8 cellular contexts compared by ENCODE assay signal in genomic region chr1:32817815-32818786, GRCh38. TPM values are rescaled to one million over a fixed set of nuclear protein-coding genes. Genes with fewer than 3 reads are reported as not detected.
A peak's percentile ranks its signal among the peaks of the same experiment; 100 is the strongest.
DNase-seq lines count a peak whose midpoint lies in the region; ATAC-seq, FAIRE-seq and TF ChIP-seq lines count a peak whose summit lies in the region.

No MANE protein-coding gene starts in this region.

- H3K27me3 Mint-ChIP-seq in WTC11 (ENCODE audit: low read depth): no peaks in the 10 kb centered on the region

- peaks cover 27% of the 10 kb centered on the region for H3K4me1 ChIP-seq in A549

- 4% methylated on average over 16 of the region's 51 CpGs for WGBS in A549 (ENCODE audit: missing lambda C conversion rate)

- H3K27ac Mint-ChIP-seq in WTC11: peak overlapping the region; percentile 97

- TF ChIP-seq RAD21 in A549 (conservative IDR thresholded peaks at IDR 0.05 in 1 of 2, IDR thresholded peaks at IDR 0.05 in 1 of 2): 0 out of 5 replicates have a peak, but pooled peaks of 1 of the 2 experiments have one; percentile 10

- TF ChIP-seq CTCF in A549 (IDR thresholded peaks at IDR 0.05) (no peak), WTC11 (IDR thresholded peaks at IDR 0.05) (no peak)

- H3K4me3 ChIP-seq in A549: peak overlapping the region; percentile 70

- peak overlapping the region; percentile 90 for H3K4me2 ChIP-seq in A549

- CTCF ChIA-PET in A549 (lab: Yijun Ruan, JAX): interaction anchor here (0.6 kb wide), 1 partner anchor 337 kb away, joined by 3 read pairs; no protein-coding TSS in a partner anchor
- CTCF ChIA-PET in WTC11 (lab: Charles Lee): interaction anchor here (1.1 to 1.9 kb wide), 2 partner anchors 53 to 58 kb away, joined by 3 to 5 read pairs; no protein-coding TSS in a partner anchor

- H3K9me3 ChIP-seq in A549: no peaks in the 10 kb centered on the region

- peak; percentile 38; the same call in 1 of the 2 replicates for TF ChIP-seq POLR2A in A549 (IDR thresholded peaks at IDR 0.05; ENCODE audit: low read length)

- intact Hi-C loops in left colon (cut with DNase I, micrococcal nuclease): no loop called here

- peak overlapping the region; percentile 100 for H3K4me3 Mint-ChIP-seq in WTC11

- POLR2A ChIA-PET in A549 (lab: Yijun Ruan, JAX) (interaction anchor here (0.6 kb wide), 1 partner anchor 39 kb away, joined by 3 read pairs; no protein-coding TSS in a partner anchor), WTC11 (lab: Charles Lee) (interaction anchor here (1.0 to 1.4 kb wide), 3 partner anchors 43 to 424 kb away, joined by 3 to 5 read pairs (median 4); partner anchors contain the start of gene BSDC1)

- peak overlapping the region; percentile 98 to 100 for H3K27ac ChIP-seq in A549

- H3K36me3 Mint-ChIP-seq in WTC11: peaks cover 15% of the 10 kb centered on the region

- H3K4me1 Mint-ChIP-seq in WTC11: peaks cover 42% of the 10 kb centered on the region

- DNase-seq in A549 (ENCODE audit: low read depth in 1 of 2, low spot score in 1 of 2): peak; percentile 62 to 66
- DNase-seq in NCI-H2196 (lab: John Stamatoyannopoulos, UW; ENCODE audit: unreplicated experiment): peak; percentile 75
- DNase-seq in WTC11 (ENCODE audit: low spot score): peak; percentile 80
- peak; percentile 58 for DNase-seq in dermis blood vessel endothelial cell
- DNase-seq in left colon: peak; percentile 77 to 80
- peak; percentile 34 for DNase-seq in stimulated activated CD4-positive, alpha-beta T cell treated with anti-CD3 and anti-CD28 coated beads, Interleukin-1b, Interleukin-23, amount 100 ng/mL, for 48 hours

- no peaks in the 10 kb centered on the region; the same call in 1 of the 2 replicates for H3K9me3 Mint-ChIP-seq in WTC11

- no peak for FAIRE-seq in A549 (lab: Jason Lieb, UNC)

- ATAC-seq in A549 (peak; percentile 57 to 75), GM18511 (IDR thresholded peaks at IDR 0.05; ENCODE audit: unreplicated experiment) (peak; percentile 13), HG03135 (IDR thresholded peaks at IDR 0.05; ENCODE audit: unreplicated experiment) (peak; percentile 9), WTC11 (peak; percentile 25), left colon (peak; percentile 51)

- no peak for TF ChIP-seq EP300 in A549 (IDR thresholded peaks at IDR 0.05)

TF ChIP-seq in A549, 52 proteins besides CTCF, POLR2A, EP300 and RAD21:
- TF ChIP-seq CHD4 (IDR thresholded peaks at IDR 0.05; ENCODE audit: borderline replicate concordance) (no peak), PHF8 (IDR thresholded peaks at IDR 0.05; ENCODE audit: borderline replicate concordance, low read depth) (peak; percentile 71), POLR2AphosphoS2 (conservative IDR thresholded peaks at IDR 0.05; ENCODE audit: low read length) (no peak), HDAC2 (IDR thresholded peaks at IDR 0.05) (no peak), NPAS2 (CRISPR knock-in tag; IDR thresholded peaks at IDR 0.05; ENCODE audit: borderline replicate concordance) (no peak), JUN (IDR thresholded peaks at IDR 0.05) (peak in 1 of 2 experiments; percentile 3; a peak in 2 of 5 replicates), KDM1A (IDR thresholded peaks at IDR 0.05; ENCODE audit: low read depth) (no peak), RFX5 (IDR thresholded peaks at IDR 0.05) (peak; percentile 70)
- TF ChIP-seq, protein P1, sequence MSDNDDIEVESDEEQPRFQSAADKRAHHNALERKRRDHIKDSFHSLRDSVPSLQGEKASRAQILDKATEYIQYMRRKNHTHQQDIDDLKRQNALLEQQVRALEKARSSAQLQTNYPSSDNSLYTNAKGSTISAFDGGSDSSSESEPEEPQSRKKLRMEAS (IDR thresholded peaks at IDR 0.05): peak; percentile 55
- TF ChIP-seq, protein P2, sequence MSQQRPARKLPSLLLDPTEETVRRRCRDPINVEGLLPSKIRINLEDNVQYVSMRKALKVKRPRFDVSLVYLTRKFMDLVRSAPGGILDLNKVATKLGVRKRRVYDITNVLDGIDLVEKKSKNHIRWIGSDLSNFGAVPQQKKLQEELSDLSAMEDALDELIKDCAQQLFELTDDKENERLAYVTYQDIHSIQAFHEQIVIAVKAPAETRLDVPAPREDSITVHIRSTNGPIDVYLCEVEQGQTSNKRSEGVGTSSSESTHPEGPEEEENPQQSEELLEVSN (IDR thresholded peaks at IDR 0.05; ENCODE audit: borderline replicate concordance, low read depth): no peak
- TF ChIP-seq, protein P3, sequence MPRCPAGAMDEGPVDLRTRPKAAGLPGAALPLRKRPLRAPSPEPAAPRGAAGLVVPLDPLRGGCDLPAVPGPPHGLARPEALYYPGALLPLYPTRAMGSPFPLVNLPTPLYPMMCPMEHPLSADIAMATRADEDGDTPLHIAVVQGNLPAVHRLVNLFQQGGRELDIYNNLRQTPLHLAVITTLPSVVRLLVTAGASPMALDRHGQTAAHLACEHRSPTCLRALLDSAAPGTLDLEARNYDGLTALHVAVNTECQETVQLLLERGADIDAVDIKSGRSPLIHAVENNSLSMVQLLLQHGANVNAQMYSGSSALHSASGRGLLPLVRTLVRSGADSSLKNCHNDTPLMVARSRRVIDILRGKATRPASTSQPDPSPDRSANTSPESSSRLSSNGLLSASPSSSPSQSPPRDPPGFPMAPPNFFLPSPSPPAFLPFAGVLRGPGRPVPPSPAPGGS (IDR thresholded peaks at IDR 0.05): 0 out of 3 replicates have a peak, but pooled peaks have one; percentile 13

TF ChIP-seq in WTC11, 78 proteins besides CTCF, POLR2A, EP300 and RAD21 (continues in another document):
- TF ChIP-seq ZNF219 (CRISPR knock-in tag; IDR thresholded peaks at IDR 0.05; ENCODE audit: borderline replicate concordance) (no peak), ZNF425 (CRISPR knock-in tag; conservative IDR thresholded peaks at IDR 0.05) (0 out of 2 replicates have a peak, but pooled peaks have one; percentile 24), FOXK1 (CRISPR knock-in tag; IDR thresholded peaks at IDR 0.05) (no peak; the same call in 1 of the 2 replicates), JUN (CRISPR knock-in tag; IDR thresholded peaks at IDR 0.05) (no peak)
- TF ChIP-seq, protein P4, sequence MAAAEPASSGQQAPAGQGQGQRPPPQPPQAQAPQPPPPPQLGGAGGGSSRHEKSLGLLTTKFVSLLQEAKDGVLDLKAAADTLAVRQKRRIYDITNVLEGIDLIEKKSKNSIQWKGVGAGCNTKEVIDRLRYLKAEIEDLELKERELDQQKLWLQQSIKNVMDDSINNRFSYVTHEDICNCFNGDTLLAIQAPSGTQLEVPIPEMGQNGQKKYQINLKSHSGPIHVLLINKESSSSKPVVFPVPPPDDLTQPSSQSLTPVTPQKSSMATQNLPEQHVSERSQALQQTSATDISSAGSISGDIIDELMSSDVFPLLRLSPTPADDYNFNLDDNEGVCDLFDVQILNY (CRISPR knock-in tag; IDR thresholded peaks at IDR 0.05): peak; percentile 97

RNA-seq across cellular contexts. Expression of gene S100PBP, which starts 0.6 kb away (rescaled TPM):
- polyA plus RNA-seq in A549 (2011; rRNA removed) (39.3 and 41.9 TPM in 2 replicates), A549 (2017; fragmentation: RNase III; extraction: RNeasy Plus Mini Kit Qiagen cat#74134 plus additional on column Dnase treatment) (15.9 to 17.0 TPM (median 16.1 TPM) in 3 replicates)
- polyA plus RNA-seq in A549 (2012; cell fraction: cytosol; rRNA removed): 6.6 and 7.2 TPM in 2 replicates
- 10.4 and 18.2 TPM in 2 replicates for polyA plus RNA-seq in A549 (2012; cell fraction: nucleus; rRNA removed)
- 23.1 and 24.8 TPM in 2 replicates for polyA minus RNA-seq in A549 (2011; rRNA and poly(A)+ RNA removed)
- total RNA-seq in WTC11 (2021) (62.9 to 73.2 TPM (median 70.2 TPM) in 3 replicates), dermis blood vessel endothelial cell (33.7 and 50.0 TPM in 2 replicates), left colon (10 to 100 TPM; 29.1 to 29.5 TPM)

RNA-seq across cellular contexts. Expression of gene YARS1, which starts 0.9 kb away (rescaled TPM):
- polyA plus RNA-seq in A549 (2011; rRNA removed) (103 and 105 TPM in 2 replicates), A549 (2017; fragmentation: RNase III; extraction: RNeasy Plus Mini Kit Qiagen cat#74134 plus additional on column Dnase treatment) (83.2 to 103 TPM (median 92.5 TPM) in 3 replicates)
- 52.7 and 55.7 TPM in 2 replicates for polyA plus RNA-seq in A549 (2012; cell fraction: cytosol; rRNA removed)
- 51.1 and 64.7 TPM in 2 replicates for polyA plus RNA-seq in A549 (2012; cell fraction: nucleus; rRNA removed)
- polyA minus RNA-seq in A549 (2011; rRNA and poly(A)+ RNA removed): 82.0 and 94.1 TPM in 2 replicates
- total RNA-seq in WTC11 (2021) (142 to 197 TPM (median 154 TPM) in 3 replicates), dermis blood vessel endothelial cell (63.6 and 84.0 TPM in 2 replicates), left colon (10 to 100 TPM; 41.7 to 88.3 TPM)

RNA-seq across cellular contexts. Expression of gene FNDC5, which starts 52.6 kb away (rescaled TPM):
- polyA plus RNA-seq in A549 (2011; rRNA removed): 0.26 and 0.78 TPM in 2 replicates
- polyA plus RNA-seq in A549 (2012; cell fraction: cytosol; rRNA removed): 0.28 and 0.53 TPM in 2 replicates
- polyA plus RNA-seq in A549 (2012; cell fraction: nucleus; rRNA removed): 0.39 and 0.71 TPM in 2 replicates
- 0.35 to 0.99 TPM (median 0.98 TPM) in 3 replicates for polyA plus RNA-seq in A549 (2017; fragmentation: RNase III; extraction: RNeasy Plus Mini Kit Qiagen cat#74134 plus additional on column Dnase treatment)
- 0.97 TPM in 1 of 2 replicates, not detected in the other for polyA minus RNA-seq in A549 (2011; rRNA and poly(A)+ RNA removed)
- 1.2 to 1.6 TPM (median 1.4 TPM) in 3 replicates for total RNA-seq in WTC11 (2021)
- 0.85 and 0.88 TPM in 2 replicates for total RNA-seq in dermis blood vessel endothelial cell
- under 1 TPM; 0.22 to 0.85 TPM for total RNA-seq in left colon

Comparison
In these comparisons a context has a peak if more than half of its experiments do, and no peak if none do; other contexts are left out.
1. Peak in every context shown above with its lines: DNase-seq, ATAC-seq, H3K4me3 ChIP-seq and H3K27ac ChIP-seq.
2. ATAC-seq: peak in every context shown above with its lines; median percentile 66 in A549; 51 in left colon; 25 in WTC11; 13 in GM18511; 9 in HG03135.